ENCODE assay signal across 18 cellular contexts in the genomic region with DNA sequence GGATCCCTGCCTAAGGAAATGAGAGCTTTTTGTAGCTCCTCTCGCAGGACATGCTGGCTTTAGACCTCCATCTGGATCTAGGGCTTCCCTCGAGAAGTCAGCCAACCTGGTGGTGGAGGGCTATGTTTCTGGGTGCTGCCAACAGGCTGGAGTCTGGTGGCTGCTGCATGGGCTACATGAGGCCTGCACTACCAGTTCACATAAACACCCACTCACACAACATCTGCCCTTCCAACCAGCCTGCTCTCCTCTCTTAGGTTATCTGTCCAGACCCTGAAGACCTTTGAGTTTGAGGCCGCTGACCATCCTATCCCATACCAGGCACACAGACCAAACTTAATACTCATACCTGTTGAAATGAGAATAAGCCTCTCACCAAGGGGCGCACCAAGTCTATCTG.
"Had no signal": no experiment of that assay in that cellular context is flagged by ENCODE, and none has a peak within 500 bp of the region (broad histone marks: within the 10 kb centered on the region; RNA-seq: fewer than 3 reads in every experiment).

No MANE protein-coding gene starts in this region.

- H3K36me3 Mint-ChIP-seq: naive thymus-derived CD4-positive, alpha-beta T cell had no signal

- H3K27ac Mint-ChIP-seq: progenitor cell of endocrine pancreas had no signal

- H3K4me3 Mint-ChIP-seq: naive thymus-derived CD4-positive, alpha-beta T cell had no signal

- H3K27me3 ChIP-seq: heart left ventricle, pancreas, upper lobe of left lung, uterus had no signal

- H3K4me1 ChIP-seq: heart left ventricle, pancreas, upper lobe of left lung, uterus had no signal

- DNase-seq: dermis blood vessel endothelial cell; heart left ventricle; hippocampal formation; left colon; left ventricle myocardium superior; mesenchymal stem cell; naive thymus-derived CD4-positive, alpha-beta T cell; occipital lobe; pancreas; right cardiac atrium; small intestine; stimulated activated CD4-positive, alpha-beta T cell treated with anti-CD3 and anti-CD28 coated beads, Interleukin-2, amount 100 ng/mL, for 48 hours; stimulated activated naive CD4-positive, alpha-beta T cell treated with Interleukin-2 at 50 U/mL for 16 hours; upper lobe of left lung; uterus had no signal

- ATAC-seq: esophagus mucosa; heart left ventricle; left colon; left ventricle myocardium superior; naive thymus-derived CD4-positive, alpha-beta T cell; pancreas; right cardiac atrium had no signal

- H3K4me3 ChIP-seq: heart left ventricle, lung, pancreas, upper lobe of left lung, uterus had no signal

- H3K9me3 ChIP-seq: heart left ventricle, pancreas, upper lobe of left lung, uterus had no signal

- H3K9me3 Mint-ChIP-seq: naive thymus-derived CD4-positive, alpha-beta T cell had no signal

- H3K36me3 ChIP-seq: heart left ventricle, pancreas, upper lobe of left lung, uterus had no signal

- H3K27ac ChIP-seq: heart left ventricle, pancreas, upper lobe of left lung, uterus had no signal
